8 cellular contexts compared by ENCODE assay signal in the genomic region with DNA sequence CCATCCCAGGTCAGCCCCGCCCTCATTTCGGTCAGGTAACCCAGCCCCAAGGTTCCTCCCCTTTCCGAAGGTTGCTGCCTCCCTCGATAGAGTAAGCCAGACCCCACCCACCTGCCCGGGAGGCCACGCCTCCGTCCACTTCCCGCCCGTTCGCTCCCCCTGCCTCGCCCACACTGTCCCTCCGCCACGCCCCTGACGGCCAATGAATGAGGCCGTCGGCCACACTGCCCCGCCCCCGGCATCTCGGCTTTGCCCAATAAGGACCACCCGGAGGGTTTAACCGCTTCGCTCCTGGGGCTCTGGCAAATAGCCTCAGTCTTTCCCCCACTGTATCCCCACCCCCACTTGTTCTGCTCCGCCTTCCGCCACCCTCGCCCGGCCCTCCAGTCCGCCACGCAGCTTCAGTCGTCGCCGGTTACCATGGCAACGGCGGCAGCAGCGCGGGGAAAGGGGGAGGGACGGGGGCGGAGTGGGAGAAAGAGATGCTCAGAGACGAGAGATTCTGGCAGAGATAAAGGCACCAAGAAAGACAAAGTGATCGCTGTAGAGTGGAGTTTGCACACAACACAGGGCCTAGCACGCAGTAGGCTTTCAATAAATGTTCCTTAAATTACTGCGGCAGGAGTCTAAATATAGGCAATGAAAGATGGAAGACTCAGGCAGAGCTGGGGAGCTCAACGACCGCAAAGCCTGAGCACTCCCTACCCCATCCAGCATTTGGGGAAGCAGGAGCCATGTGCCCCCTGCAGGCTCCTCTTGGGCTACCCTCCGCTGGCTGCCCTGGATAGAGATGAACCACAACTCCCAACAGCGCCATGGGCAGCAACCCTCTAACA. TPM values are rescaled to one million over a fixed set of nuclear protein-coding genes. Genes with fewer than 3 reads are reported as not detected.
DNase-seq lines count a peak whose midpoint lies in the region; ATAC-seq and TF ChIP-seq lines count a peak whose summit lies in the region.

No MANE protein-coding gene starts in this region.

- no peaks in the 10 kb centered on the region for H3K9me3 ChIP-seq in transverse colon

- H3K4me3 ChIP-seq in transverse colon, result peak overlapping the region; percentile 13 to 59 (median 29)

- TF ChIP-seq POLR2A in transverse colon (IDR thresholded peaks at IDR 0.05), result no peak

- TF ChIP-seq CTCF in GM12873 (IDR thresholded peaks at IDR 0.05; ENCODE audit: insufficient read depth, low read depth, low read length, missing control alignments) (peak; percentile 64), transverse colon (IDR thresholded peaks at IDR 0.05) (peak; percentile 27 to 61 (median 46))

- in situ Hi-C loops in transverse colon (cut with MboI; ENCODE audit: low pct_ligation_motif_present in 1 of 4, low pct_unique_long_range_greater_than_20kb in 1 of 4, low sequenced_read_pairs in 3 of 4), result loop anchor here in 1 of 4 donors (10.0 kb wide), 1 partner anchor 170 kb away; the partner anchor contains the start of gene SLC16A11

- no peaks in the 10 kb centered on the region for H3K36me3 Mint-ChIP-seq in activated naive CD8-positive, alpha-beta T cell treated with anti-CD3 and anti-CD28 coated beads, Interleukin-2, amount 50 U/mL, for 24 hours (ENCODE audit: low read depth)

- TF ChIP-seq EP300 in transverse colon (IDR thresholded peaks at IDR 0.05; ENCODE audit: low read depth), result no peak

- peak overlapping the region; percentile 84 for H3K4me3 Mint-ChIP-seq in activated naive CD8-positive, alpha-beta T cell treated with anti-CD3 and anti-CD28 coated beads, Interleukin-2, amount 50 U/mL, for 24 hours

- H3K27ac ChIP-seq in transverse colon, result peak overlapping the region; percentile 79 to 100 (median 92)

- intact Hi-C loops in cardiac septum (cut with DNase I), result no loop called here
- intact Hi-C loops in transverse colon (cut with DNase I; ENCODE audit: low total_unique reads), result no loop called here

- no peaks in the 10 kb centered on the region for H3K9me3 Mint-ChIP-seq in activated naive CD8-positive, alpha-beta T cell treated with anti-CD3 and anti-CD28 coated beads, Interleukin-2, amount 50 U/mL, for 24 hours

- H3K36me3 ChIP-seq in transverse colon, result no peaks in the 10 kb centered on the region

- WGBS in transverse colon (ENCODE audit: low coverage in 1 of 2), 2 donors, result 0 to 2% methylated on average over 16 to 45 of the region's 45 CpGs

- peak overlapping the region; percentile 85 for H3K27ac Mint-ChIP-seq in activated naive CD8-positive, alpha-beta T cell treated with anti-CD3 and anti-CD28 coated beads, Interleukin-2, amount 50 U/mL, for 24 hours

- H3K27me3 ChIP-seq in transverse colon, result no peaks in the 10 kb centered on the region

- peak; percentile 74 for ATAC-seq in HG02840 (IDR thresholded peaks at IDR 0.05; ENCODE audit: low FRiP score, unreplicated experiment)
- peak; percentile 81 for ATAC-seq in activated naive CD8-positive, alpha-beta T cell treated with anti-CD3 and anti-CD28 coated beads, Interleukin-2, amount 50 U/mL, for 24 hours

- peak; percentile 99 for DNase-seq in NCI-H1436 (lab: John Stamatoyannopoulos, UW)
- DNase-seq in SW 1271 (lab: John Stamatoyannopoulos, UW), result peak; percentile 87 to 95
- peak; percentile 100 for DNase-seq in activated naive CD8-positive, alpha-beta T cell treated with anti-CD3 and anti-CD28 coated beads, Interleukin-2, amount 50 U/mL, for 24 hours
- DNase-seq in cardiac septum (ENCODE audit: low spot score), result peak; percentile 99
- DNase-seq in pons (ENCODE audit: low spot score), result peak; percentile 97
- DNase-seq in transverse colon, result peak; percentile 99

- H3K27me3 Mint-ChIP-seq in activated naive CD8-positive, alpha-beta T cell treated with anti-CD3 and anti-CD28 coated beads, Interleukin-2, amount 50 U/mL, for 24 hours, result peaks cover 2% of the 10 kb centered on the region

- H3K4me1 Mint-ChIP-seq in activated naive CD8-positive, alpha-beta T cell treated with anti-CD3 and anti-CD28 coated beads, Interleukin-2, amount 50 U/mL, for 24 hours, result peaks cover 58% of the 10 kb centered on the region

- peaks cover 26 to 56% (median 49%) of the 10 kb centered on the region in 4 donors for H3K4me1 ChIP-seq in transverse colon

RNA-seq across cellular contexts. Expression of gene DLG4, which starts 5.1 kb away (rescaled TPM):
- total RNA-seq in cardiac septum (16.0 TPM), transverse colon (10 to 100 TPM in 1 of 4 donors, 1 to 10 TPM in 3; 2.4 to 15.7 (median 6.1) TPM)

RNA-seq across cellular contexts. Expression of gene ACADVL, which starts 5.2 kb away (rescaled TPM):
- total RNA-seq in cardiac septum, result 966 TPM
- total RNA-seq in transverse colon, result 1,000 to 10,000 TPM in 3 of 4 donors, 100 to 1,000 TPM in 1; 877 to 3,047 (median 1,981) TPM

RNA-seq across cellular contexts. Expression of gene DVL2, which starts 19.8 kb away (rescaled TPM):
- total RNA-seq in cardiac septum, result 22.5 TPM
- total RNA-seq in transverse colon, result 100 to 1,000 TPM in 2 of 4 donors, 10 to 100 TPM in 2; 35.9 to 182 (median 69.2) TPM

RNA-seq across cellular contexts. Expression of gene PHF23, which starts 24.7 kb away (rescaled TPM):
- 20.5 TPM for total RNA-seq in cardiac septum
- 10 to 100 TPM; 20.6 to 33.5 (median 27.8) TPM for total RNA-seq in transverse colon

RNA-seq across cellular contexts. Expression of gene GABARAP, which starts 27.7 kb away (rescaled TPM):
- total RNA-seq in cardiac septum (449 TPM), transverse colon (100 to 1,000 TPM; 209 to 479 (median 394) TPM)

Comparison
In these comparisons a context has a peak if more than half of its experiments do, and no peak if none do; other contexts are left out.
1. Peak in every context shown above with its lines: DNase-seq, ATAC-seq, H3K4me3 ChIP-seq and H3K27ac ChIP-seq.